ENCODE assay signal across 1 cellular context in the genomic region with DNA sequence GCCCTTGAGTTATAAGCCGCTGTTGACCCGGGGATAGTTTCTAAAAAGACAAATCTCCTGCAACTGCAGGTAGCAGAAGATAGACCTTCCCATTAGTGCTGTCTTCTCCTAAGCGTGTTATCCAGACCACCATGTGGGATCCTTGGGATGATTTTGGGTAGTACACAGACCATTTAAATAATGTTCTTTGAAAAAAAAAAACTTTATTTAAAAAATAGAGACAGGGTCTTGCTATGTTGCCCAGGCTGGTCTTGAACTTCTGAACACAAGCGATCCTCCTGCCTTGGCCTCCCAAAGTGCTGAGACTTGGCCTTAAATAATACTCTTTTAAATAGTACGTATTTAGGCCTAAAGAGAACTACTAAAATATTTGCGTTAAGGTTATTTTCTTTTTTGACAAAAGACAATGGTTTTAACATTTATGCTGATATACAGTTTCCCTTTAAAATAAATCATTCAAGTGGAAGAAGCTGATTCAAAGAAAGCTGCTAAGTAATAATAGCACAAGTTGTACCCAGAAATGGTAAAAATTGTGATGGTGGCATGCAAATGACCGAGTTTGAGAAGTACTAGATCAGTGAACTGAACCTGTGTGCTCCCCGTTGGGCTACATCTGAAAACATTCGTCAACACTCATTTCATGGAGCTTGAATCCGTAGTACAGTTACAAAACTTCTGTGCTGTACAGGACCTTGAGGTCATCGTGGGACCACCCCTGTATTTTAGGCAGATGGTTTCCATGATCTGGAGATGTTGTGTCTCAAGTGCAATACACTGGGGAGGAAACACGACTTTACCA.
A peak's percentile ranks its signal among the peaks of the same experiment; 100 is the strongest.
TF ChIP-seq lines count a peak whose summit lies in the region.

No MANE protein-coding gene starts in this region.

TF ChIP-seq in K562, 482 proteins besides CTCF, POLR2A, EP300 and RAD21:
- TF ChIP-seq MYBL2 (IDR thresholded peaks at IDR 0.05; ENCODE audit: low read depth) (no peak), MYBL2 (CRISPR knock-in tag; IDR thresholded peaks at IDR 0.05; ENCODE audit: borderline replicate concordance) (no peak)
- TF ChIP-seq, protein P1, sequence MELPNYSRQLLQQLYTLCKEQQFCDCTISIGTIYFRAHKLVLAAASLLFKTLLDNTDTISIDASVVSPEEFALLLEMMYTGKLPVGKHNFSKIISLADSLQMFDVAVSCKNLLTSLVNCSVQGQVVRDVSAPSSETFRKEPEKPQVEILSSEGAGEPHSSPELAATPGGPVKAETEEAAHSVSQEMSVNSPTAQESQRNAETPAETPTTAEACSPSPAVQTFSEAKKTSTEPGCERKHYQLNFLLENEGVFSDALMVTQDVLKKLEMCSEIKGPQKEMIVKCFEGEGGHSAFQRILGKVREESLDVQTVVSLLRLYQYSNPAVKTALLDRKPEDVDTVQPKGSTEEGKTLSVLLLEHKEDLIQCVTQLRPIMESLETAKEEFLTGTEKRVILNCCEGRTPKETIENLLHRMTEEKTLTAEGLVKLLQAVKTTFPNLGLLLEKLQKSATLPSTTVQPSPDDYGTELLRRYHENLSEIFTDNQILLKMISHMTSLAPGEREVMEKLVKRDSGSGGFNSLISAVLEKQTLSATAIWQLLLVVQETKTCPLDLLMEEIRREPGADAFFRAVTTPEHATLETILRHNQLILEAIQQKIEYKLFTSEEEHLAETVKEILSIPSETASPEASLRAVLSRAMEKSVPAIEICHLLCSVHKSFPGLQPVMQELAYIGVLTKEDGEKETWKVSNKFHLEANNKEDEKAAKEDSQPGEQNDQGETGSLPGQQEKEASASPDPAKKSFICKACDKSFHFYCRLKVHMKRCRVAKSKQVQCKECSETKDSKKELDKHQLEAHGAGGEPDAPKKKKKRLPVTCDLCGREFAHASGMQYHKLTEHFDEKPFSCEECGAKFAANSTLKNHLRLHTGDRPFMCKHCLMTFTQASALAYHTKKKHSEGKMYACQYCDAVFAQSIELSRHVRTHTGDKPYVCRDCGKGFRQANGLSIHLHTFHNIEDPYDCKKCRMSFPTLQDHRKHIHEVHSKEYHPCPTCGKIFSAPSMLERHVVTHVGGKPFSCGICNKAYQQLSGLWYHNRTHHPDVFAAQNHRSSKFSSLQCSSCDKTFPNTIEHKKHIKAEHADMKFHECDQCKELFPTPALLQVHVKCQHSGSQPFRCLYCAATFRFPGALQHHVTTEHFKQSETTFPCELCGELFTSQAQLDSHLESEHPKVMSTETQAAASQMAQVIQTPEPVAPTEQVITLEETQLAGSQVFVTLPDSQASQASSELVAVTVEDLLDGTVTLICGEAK (IDR thresholded peaks at IDR 0.05), result peak; percentile 78
- TF ChIP-seq, protein P1 (CRISPR knock-in tag; IDR thresholded peaks at IDR 0.05), result peak; percentile 55
